Comparison of ENCODE assay signal across 8 cellular contexts in the genomic region with DNA sequence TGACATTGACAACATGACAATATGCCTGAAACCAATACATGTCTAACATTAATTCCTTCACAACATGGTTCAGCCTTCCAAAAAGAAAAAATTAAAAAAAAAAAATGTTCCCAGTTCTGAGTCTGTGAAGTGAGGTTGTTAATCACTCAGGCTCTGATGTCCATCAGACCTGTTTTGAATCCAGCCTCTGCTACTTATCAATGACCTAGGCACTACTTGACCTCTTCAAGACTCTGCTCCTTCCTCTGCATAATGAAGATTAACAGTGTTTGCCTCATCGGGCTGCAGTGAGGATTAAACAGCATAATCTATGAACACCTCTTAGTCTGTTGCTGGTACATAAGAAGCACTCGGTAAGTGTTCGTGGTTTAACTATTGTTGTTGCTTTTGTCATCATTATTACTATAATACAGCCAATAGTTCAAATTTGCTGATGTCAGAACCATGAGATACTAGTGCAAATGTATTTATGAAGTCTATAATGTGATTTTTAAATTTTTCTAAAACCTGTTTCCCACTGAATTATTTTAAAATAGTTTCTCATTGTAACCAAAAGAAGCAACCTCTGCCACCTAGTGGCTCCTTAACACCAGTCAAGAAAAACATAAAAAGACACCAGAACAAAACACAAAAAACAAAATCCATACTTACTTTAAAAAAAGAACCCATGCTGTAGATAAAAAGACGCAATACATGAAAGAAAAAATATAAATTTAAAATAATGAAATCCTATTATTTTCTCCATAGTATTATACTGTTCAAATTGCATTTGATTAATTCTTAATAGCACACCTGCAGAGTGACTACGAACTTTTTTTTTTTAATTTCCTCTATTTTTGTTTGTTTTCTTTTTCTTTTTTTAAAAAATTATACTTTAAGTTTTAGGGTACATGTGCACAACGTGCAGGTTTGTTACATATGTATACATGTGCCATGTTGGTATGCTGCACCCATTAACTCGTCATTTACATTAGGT. TPM values are rescaled to one million over a fixed set of nuclear protein-coding genes. Genes with fewer than 3 reads are reported as not detected.
A peak's percentile ranks its signal among the peaks of the same experiment; 100 is the strongest.
DNase-seq lines count a peak whose midpoint lies in the region; ATAC-seq and TF ChIP-seq lines count a peak whose summit lies in the region.

No MANE protein-coding gene starts in this region.

- H3K79me2 ChIP-seq in GM23338 (replicated peaks; ENCODE audit: insufficient read depth) (no peaks in the 10 kb centered on the region), PC-3 (ENCODE audit: low read length) (no peaks in the 10 kb centered on the region)

- no peaks in the 10 kb centered on the region for H3K4me1 ChIP-seq in GM23338 (ENCODE audit: insufficient read depth)
- no peaks in the 10 kb centered on the region for H3K4me1 ChIP-seq in PC-3 (ENCODE audit: insufficient read depth, low read length)
- no peaks in the 10 kb centered on the region for H3K4me1 ChIP-seq in thyroid gland

- 57 to 62% methylated on average over 7 of the region's 7 CpGs for WGBS in thyroid gland, 2 donors

- H3K4me3 ChIP-seq in GM23338 (no peak overlapping the region), PC-3 (ENCODE audit: low read length) (no peak overlapping the region), thyroid gland (replicated peaks in 1 of 3) (no peak overlapping the region), coronary artery (no peak overlapping the region)

- TF ChIP-seq POLR2A in thyroid gland (IDR thresholded peaks at IDR 0.05), result no peak

- H3K4me1 Mint-ChIP-seq in GM23338, result no peaks in the 10 kb centered on the region

- H3K36me3 ChIP-seq in GM23338 (ENCODE audit: insufficient read depth), result 0 out of 2 replicates have a peak, but pooled peaks cover 5% of the 10 kb centered on the region
- no peaks in the 10 kb centered on the region for H3K36me3 ChIP-seq in PC-3 (ENCODE audit: low read depth, low read length)
- no peaks in the 10 kb centered on the region for H3K36me3 ChIP-seq in thyroid gland

- no peaks in the 10 kb centered on the region for H3K9me3 ChIP-seq in PC-3 (ENCODE audit: low read length)
- no peaks in the 10 kb centered on the region for H3K9me3 ChIP-seq in thyroid gland

- POLR2A ChIA-PET in PC-3 (lab: Charles Lee; ENCODE audit: unreplicated experiment), result interaction anchor here (0.6 to 0.7 kb wide), 3 partner anchors 118 to 567 kb away, joined by 3 to 6 read pairs (median 3); no protein-coding TSS in a partner anchor

- no peak overlapping the region for H3K4me2 ChIP-seq in GM23338
- H3K4me2 ChIP-seq in PC-3 (ENCODE audit: low read length), result no peak overlapping the region

- H3K9ac ChIP-seq in PC-3 (ENCODE audit: low read length), result no peak overlapping the region

- no peaks in the 10 kb centered on the region for H4K20me1 ChIP-seq in GM23338 (replicated peaks; ENCODE audit: insufficient read depth)
- H4K20me1 ChIP-seq in PC-3 (ENCODE audit: low read length), result no peaks in the 10 kb centered on the region

- H3F3A ChIP-seq in GM23338 (replicated peaks; ENCODE audit: low read depth) (no peaks in the 10 kb centered on the region), PC-3 (ENCODE audit: low read length, unreplicated experiment) (no peaks in the 10 kb centered on the region)

- intact Hi-C loops in PC-3 (cut with micrococcal nuclease) (loop anchor here (1.0 to 5.0 kb wide), 5 partner anchors 37 to 264 kb away; no protein-coding TSS in a partner anchor), thyroid gland (cut with DNase I) (loop anchor here (5.0 kb wide), 1 partner anchor 262 kb away; no protein-coding TSS in a partner anchor)

- H3K27ac ChIP-seq in GM23338 (ENCODE audit: low read depth) (no peak overlapping the region), PC-3 (ENCODE audit: low read length) (no peak overlapping the region), thyroid gland (no peak overlapping the region), coronary artery (no peak overlapping the region)

- ATAC-seq in GM23338 (no peak), PC-3 (peak; percentile 65), GM21515 (IDR thresholded peaks at IDR 0.05; ENCODE audit: unreplicated experiment) (no peak), GM18858 (IDR thresholded peaks at IDR 0.05; ENCODE audit: unreplicated experiment) (no peak)

- H2AFZ ChIP-seq in GM23338 (no peak overlapping the region), PC-3 (ENCODE audit: low read length) (no peak overlapping the region)

- H3K27ac Mint-ChIP-seq in GM23338, result no peak overlapping the region

- peak; percentile 19 for DNase-seq in AG08396 (ENCODE audit: low spot score)
- peak; percentile 57 for DNase-seq in GM23338 (ENCODE audit: low spot score)
- DNase-seq in PC-3, result peak; percentile 63
- DNase-seq in fibroblast of the conjunctiva (ENCODE audit: low read depth), result peak; percentile 33
- DNase-seq in thyroid gland, result peak in 1 of 2 donors; percentile 7
- no peak for DNase-seq in coronary artery (ENCODE audit: low spot score)

- CTCF ChIA-PET in PC-3 (lab: Charles Lee), result interaction anchor here (0.5 to 1.7 kb wide), 4 partner anchors 63 to 362 kb away, joined by 3 to 25 read pairs (median 6); no protein-coding TSS in a partner anchor

- TF ChIP-seq CTCF in GM23338 (conservative IDR thresholded peaks at IDR 0.05; ENCODE audit: low read depth in 2 of 2) (peak; percentile 58 to 88), PC-3 (conservative IDR thresholded peaks at IDR 0.05; ENCODE audit: low read depth, low read length) (peak; percentile 90), thyroid gland (IDR thresholded peaks at IDR 0.05) (peak in 4 of 6 experiments; percentile 16 to 71 (median 57)), coronary artery (IDR thresholded peaks at IDR 0.05) (no peak)

- no peak overlapping the region for H3K4me3 Mint-ChIP-seq in GM23338

- H3K27me3 ChIP-seq in GM23338 (ENCODE audit: insufficient read depth) (no peaks in the 10 kb centered on the region), PC-3 (ENCODE audit: low read length) (no peaks in the 10 kb centered on the region), thyroid gland (no peaks in the 10 kb centered on the region)

- H3K9me2 ChIP-seq in GM23338 (ENCODE audit: insufficient read depth) (no peaks in the 10 kb centered on the region), PC-3 (replicated peaks; ENCODE audit: low read length) (no peaks in the 10 kb centered on the region)

- peaks cover 22% of the 10 kb centered on the region for H3K36me3 Mint-ChIP-seq in GM23338 (ENCODE audit: low read depth)

- BruUV-seq in PC-3 (replicated peaks; lab: Mats Ljungman, UMichigan), result no TSS peak

- H3K27me3 Mint-ChIP-seq in GM23338 (ENCODE audit: insufficient read depth, low read depth, poor library complexity), result no peaks in the 10 kb centered on the region

- H3K9me3 Mint-ChIP-seq in GM23338, result peaks cover 29% of the 10 kb centered on the region

TF ChIP-seq in GM23338, 12 proteins besides CTCF, POLR2A, EP300 and RAD21 (continues in another document):
- no peak for TF ChIP-seq ZNF114 (CRISPR knock-in tag; IDR thresholded peaks at IDR 0.05)
- TF ChIP-seq, protein P1, sequence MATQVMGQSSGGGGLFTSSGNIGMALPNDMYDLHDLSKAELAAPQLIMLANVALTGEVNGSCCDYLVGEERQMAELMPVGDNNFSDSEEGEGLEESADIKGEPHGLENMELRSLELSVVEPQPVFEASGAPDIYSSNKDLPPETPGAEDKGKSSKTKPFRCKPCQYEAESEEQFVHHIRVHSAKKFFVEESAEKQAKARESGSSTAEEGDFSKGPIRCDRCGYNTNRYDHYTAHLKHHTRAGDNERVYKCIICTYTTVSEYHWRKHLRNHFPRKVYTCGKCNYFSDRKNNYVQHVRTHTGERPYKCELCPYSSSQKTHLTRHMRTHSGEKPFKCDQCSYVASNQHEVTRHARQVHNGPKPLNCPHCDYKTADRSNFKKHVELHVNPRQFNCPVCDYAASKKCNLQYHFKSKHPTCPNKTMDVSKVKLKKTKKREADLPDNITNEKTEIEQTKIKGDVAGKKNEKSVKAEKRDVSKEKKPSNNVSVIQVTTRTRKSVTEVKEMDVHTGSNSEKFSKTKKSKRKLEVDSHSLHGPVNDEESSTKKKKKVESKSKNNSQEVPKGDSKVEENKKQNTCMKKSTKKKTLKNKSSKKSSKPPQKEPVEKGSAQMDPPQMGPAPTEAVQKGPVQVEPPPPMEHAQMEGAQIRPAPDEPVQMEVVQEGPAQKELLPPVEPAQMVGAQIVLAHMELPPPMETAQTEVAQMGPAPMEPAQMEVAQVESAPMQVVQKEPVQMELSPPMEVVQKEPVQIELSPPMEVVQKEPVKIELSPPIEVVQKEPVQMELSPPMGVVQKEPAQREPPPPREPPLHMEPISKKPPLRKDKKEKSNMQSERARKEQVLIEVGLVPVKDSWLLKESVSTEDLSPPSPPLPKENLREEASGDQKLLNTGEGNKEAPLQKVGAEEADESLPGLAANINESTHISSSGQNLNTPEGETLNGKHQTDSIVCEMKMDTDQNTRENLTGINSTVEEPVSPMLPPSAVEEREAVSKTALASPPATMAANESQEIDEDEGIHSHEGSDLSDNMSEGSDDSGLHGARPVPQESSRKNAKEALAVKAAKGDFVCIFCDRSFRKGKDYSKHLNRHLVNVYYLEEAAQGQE (IDR thresholded peaks at IDR 0.05; ENCODE audit: unreplicated experiment), result no peak
- TF ChIP-seq EZH2 (IDR thresholded peaks at IDR 0.05; ENCODE audit: low read depth, unreplicated experiment), result no peak
- TF ChIP-seq ZNF331 (CRISPR knock-in tag; IDR thresholded peaks at IDR 0.05; ENCODE audit: low read depth), result no peak
- no peak for TF ChIP-seq CREB1 (CRISPR knock-in tag; IDR thresholded peaks at IDR 0.05; ENCODE audit: low read depth)
- TF ChIP-seq JUNB (IDR thresholded peaks at IDR 0.05; ENCODE audit: unreplicated experiment), result no peak

RNA-seq across cellular contexts. Expression of a gene that starts 20.3 kb away (rescaled TPM):
- total RNA-seq in GM23338 (2014; rRNA removed; shearing (Covaris generic)), result 123 and 126 TPM in 2 replicates
- polyA plus RNA-seq in GM23338 (2016; fragmentation: Nextera tagmentation; extraction: Ambion mirVana), result 49.6 and 61.5 TPM in 2 replicates
- total RNA-seq in PC-3 (2014; rRNA removed), result 56.6 and 61.7 TPM in 2 replicates
- 10 to 100 TPM; 35.9 to 44.6 (median 43.0) TPM for total RNA-seq in thyroid gland
